ENCODE assay signal across 8 cellular contexts in the genomic region with DNA sequence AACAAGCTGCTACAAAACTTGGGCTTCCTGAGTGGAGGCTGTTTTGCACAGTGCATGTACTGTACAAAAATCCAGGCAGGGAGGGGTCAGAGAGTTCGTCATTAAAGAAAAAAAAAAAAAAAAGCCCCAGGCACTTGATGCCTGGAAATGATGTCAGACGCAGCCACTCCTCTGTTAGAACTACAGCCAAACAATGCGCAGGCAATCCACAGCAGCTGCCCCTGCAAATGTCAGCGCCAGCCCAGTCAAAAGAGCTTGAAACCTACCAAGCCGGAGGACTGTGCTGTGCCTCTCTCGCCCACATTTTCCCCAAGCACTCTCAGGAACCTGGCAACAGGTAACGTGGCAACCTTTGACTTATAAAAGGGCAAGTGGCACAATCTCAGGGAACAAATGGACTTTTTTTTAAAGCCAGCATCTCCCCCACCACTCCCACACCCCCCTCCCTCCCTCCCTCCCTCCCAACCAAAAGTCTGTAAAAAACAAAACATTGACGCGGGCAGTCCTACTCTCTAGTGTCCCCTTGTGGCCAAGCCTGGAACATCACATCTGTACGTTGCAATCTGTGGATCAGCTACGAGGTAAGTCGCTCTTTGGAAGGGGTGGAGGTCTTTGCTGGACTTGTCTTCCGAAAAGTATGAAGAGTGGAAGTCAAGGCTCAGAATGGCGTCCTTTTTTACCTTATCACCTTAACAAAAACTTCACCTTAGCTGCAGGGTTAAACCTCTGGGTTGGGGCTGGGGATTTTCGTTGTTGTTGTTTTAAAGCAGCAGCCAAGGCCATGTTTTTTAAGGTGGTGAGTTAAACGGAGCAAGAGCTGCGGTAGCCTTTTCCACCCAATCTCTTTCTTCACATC.
DNase-seq lines count a peak whose midpoint lies in the region; ATAC-seq and TF ChIP-seq lines count a peak whose summit lies in the region.

No MANE protein-coding gene starts in this region.

- in situ Hi-C loops in mammary epithelial cell (cut with MboI; ENCODE audit: low sequenced_read_pairs in 2 of 2): loop anchor here in 1 of 2 donors (5.0 kb wide), 1 partner anchor 142 kb away; a partner anchor contains a TSS

- H3K4me3 ChIP-seq in mammary epithelial cell (replicated peaks in 1 of 3; ENCODE audit: insufficient read depth in 1 of 3, low read depth in 2 of 3, low read length in 3 of 3): peak overlapping the region; percentile 45 to 56 (median 53)

- intact Hi-C loops in mammary epithelial cell (cut with micrococcal nuclease): loop anchor here (1.0 to 10.0 kb wide), 7 partner anchors 30 to 391 kb away; no protein-coding TSS in a partner anchor

- H3K4me2 ChIP-seq in mammary epithelial cell (ENCODE audit: insufficient read depth, low read depth, low read length): peak overlapping the region; percentile 94

- H3K4me1 ChIP-seq in mammary epithelial cell (ENCODE audit: insufficient read depth, low read length): peaks cover 49% of the 10 kb centered on the region

- H3K9ac ChIP-seq in mammary epithelial cell (ENCODE audit: insufficient read depth, low read length): peak overlapping the region; percentile 98

- peaks cover 17% of the 10 kb centered on the region for H3K79me2 ChIP-seq in mammary epithelial cell (ENCODE audit: insufficient read depth, low read length)

- peak overlapping the region; percentile 86 for H3K27ac ChIP-seq in VCaP
- H3K27ac ChIP-seq in mammary epithelial cell (ENCODE audit: insufficient read depth, low read depth, low read length): peak overlapping the region; percentile 99

- CTCF ChIA-PET in mammary epithelial cell (lab: Charles Lee; ENCODE audit: low non-redundant PET): interaction anchor here (0.6 to 1.3 kb wide), 6 partner anchors 9 to 288 kb away, joined by 3 to 27 read pairs (median 6); no protein-coding TSS in a partner anchor

- DNase-seq in AG08395 (ENCODE audit: low spot score) (peak; percentile 91), NCI-H2171 (lab: John Stamatoyannopoulos, UW) (peak; percentile 85), mammary epithelial cell (peak; percentile 87), iPS-NIHi7 (ENCODE audit: extremely low spot score) (peak; percentile 73), smooth muscle cell of the brain vasculature (ENCODE audit: low read depth, low spot score) (peak; percentile 91)

- no peaks in the 10 kb centered on the region for H3K27me3 ChIP-seq in mammary epithelial cell (ENCODE audit: insufficient read depth, low read length)

- WGBS in mammary epithelial cell (ENCODE audit: low coverage, missing lambda C conversion rate): 2% methylated on average over 16 of the region's 17 CpGs

- dilution Hi-C loops in mammary epithelial cell (cut with HindIII; ENCODE audit: low sequenced_read_pairs): no loop called here

- H2AFZ ChIP-seq in mammary epithelial cell (ENCODE audit: low read depth, low read length): peak overlapping the region; percentile 51

- ATAC-seq in GM18868 (IDR thresholded peaks at IDR 0.05; ENCODE audit: unreplicated experiment) (peak; percentile 66), HG03108 (IDR thresholded peaks at IDR 0.05; ENCODE audit: unreplicated experiment) (peak; percentile 57)

- TF ChIP-seq CTCF in VCaP (conservative IDR thresholded peaks at IDR 0.05) (peak; percentile 93), mammary epithelial cell (conservative IDR thresholded peaks at IDR 0.05 in 1 of 2, IDR thresholded peaks at IDR 0.05 in 1 of 2; ENCODE audit: extremely low read depth in 1 of 2, insufficient read depth in 1 of 2, low read depth in 1 of 2, low read length in 2 of 2) (peak; percentile 92 to 95)

- H3K36me3 ChIP-seq in mammary epithelial cell (ENCODE audit: insufficient read depth, low read length): no peaks in the 10 kb centered on the region

- H3K9me3 ChIP-seq in mammary epithelial cell (replicated peaks; ENCODE audit: insufficient read depth, low read length): no peaks in the 10 kb centered on the region

- no peaks in the 10 kb centered on the region for H4K20me1 ChIP-seq in mammary epithelial cell (ENCODE audit: insufficient read depth, low read length)

- TSS peak; percentile 59 for BruUV-seq in mammary epithelial cell (replicated peaks; lab: Mats Ljungman, UMichigan)

Comparison
In these comparisons a context has a peak if more than half of its experiments do, and no peak if none do; other contexts are left out.
1. Peak in every context shown above with its lines: DNase-seq, ATAC-seq, H3K4me3 ChIP-seq and H3K27ac ChIP-seq.